In genomic region chr6:40350942-40351217, GRCh38 we compare ENCODE assay signal across 2 cellular contexts.
TF ChIP-seq lines count a peak whose summit lies in the region.

No MANE protein-coding gene starts in this region.

TF ChIP-seq in HEK293, 187 proteins besides CTCF, POLR2A, EP300 and RAD21 (continued from another document):
- TF ChIP-seq ZNF624 (tag by site-specific recombination; IDR thresholded peaks at IDR 0.05) (no peak), ZNF324 (tag by site-specific recombination; IDR thresholded peaks at IDR 0.05) (no peak), PRDM6 (tag by site-specific recombination; IDR thresholded peaks at IDR 0.05) (no peak), ZNF2 (tag by site-specific recombination; IDR thresholded peaks at IDR 0.05) (no peak), ZNF561 (tag by site-specific recombination; IDR thresholded peaks at IDR 0.05; ENCODE audit: borderline replicate concordance) (no peak), ZSCAN4 (tag by site-specific recombination; IDR thresholded peaks at IDR 0.05) (no peak), SALL2 (tag by site-specific recombination; IDR thresholded peaks at IDR 0.05; ENCODE audit: borderline replicate concordance) (0 out of 2 replicates have a peak, but pooled peaks have one; percentile 8), ZNF768 (tag by site-specific recombination; IDR thresholded peaks at IDR 0.05) (no peak), MZF1 (tag by site-specific recombination; IDR thresholded peaks at IDR 0.05; ENCODE audit: borderline replicate concordance) (no peak), ZBTB17 (tag by site-specific recombination; IDR thresholded peaks at IDR 0.05) (no peak), GFI1B (tag by site-specific recombination; IDR thresholded peaks at IDR 0.05) (no peak), ZNF785 (tag by site-specific recombination; IDR thresholded peaks at IDR 0.05) (0 out of 2 replicates have a peak, but pooled peaks have one; percentile 36), WT1 (tag by site-specific recombination; IDR thresholded peaks at IDR 0.05) (no peak), RBAK (tag by site-specific recombination; IDR thresholded peaks at IDR 0.05) (no peak), ZNF580 (tag by site-specific recombination; IDR thresholded peaks at IDR 0.05) (no peak)

TF ChIP-seq in GM12878, 131 proteins besides CTCF, POLR2A, EP300 and RAD21:
- TF ChIP-seq PBX3 (IDR thresholded peaks at IDR 0.05; ENCODE audit: insufficient replicate concordance, low read depth, low read length) (peak; percentile 25), PAX8 (IDR thresholded peaks at IDR 0.05) (no peak), LARP7 (IDR thresholded peaks at IDR 0.05) (no peak), ZBTB33 (IDR thresholded peaks at IDR 0.05) (no peak), SMC3 (IDR thresholded peaks at IDR 0.05; ENCODE audit: borderline replicate concordance, low read length) (no peak), YY1 (IDR thresholded peaks at IDR 0.05; ENCODE audit: low read depth, low read length) (no peak), SUZ12 (IDR thresholded peaks at IDR 0.05; ENCODE audit: unreplicated experiment) (no peak), MYB (IDR thresholded peaks at IDR 0.05; ENCODE audit: borderline replicate concordance, low read depth, low read length) (no peak)
